Comparison of ENCODE assay signal across 39 cellular contexts in genomic region chr1:26965628-26966027, GRCh38. TPM values are rescaled to one million over a fixed set of nuclear protein-coding genes. Genes with fewer than 3 reads are reported as not detected.
"Had no signal": no experiment of that assay in that cellular context is flagged by ENCODE, and none has a peak within 500 bp of the region (broad histone marks: within the 10 kb centered on the region; RNA-seq: fewer than 3 reads in every experiment).

No MANE protein-coding gene starts in this region.

- DNase-seq: activated CD4-positive, alpha-beta memory T cell treated with anti-CD3 and anti-CD28 coated beads for 36 hours; activated CD4-positive, alpha-beta T cell treated with anti-CD3 and anti-CD28 coated beads for 1 hour; activated CD4-positive, alpha-beta T cell treated with anti-CD3 and anti-CD28 coated beads for 36 hours; activated CD4-positive, alpha-beta T cell treated with anti-CD3 and anti-CD28 coated beads, Interleukin-2, amount 10 ng/mL, durations not matched to agents 24 days and 14 days; activated CD4-positive, alpha-beta T cell treated with anti-CD3 and anti-CD28 coated beads, Interleukin-2, amount 50 U/mL, for 1 hour; activated CD4-positive, alpha-beta T cell treated with anti-CD3 and anti-CD28 coated beads, Interleukin-2, amount 50 U/mL, for 4 hours; activated CD4-positive, CD25-positive, alpha-beta regulatory T cell; activated CD8-positive, alpha-beta memory T cell treated with anti-CD3 and anti-CD28 coated beads, Interleukin-2, amount 50 U/mL, for 4 hours; activated CD8-positive, alpha-beta T cell treated with anti-CD3 and anti-CD28 coated beads for 36 hours; activated effector memory CD4-positive, alpha-beta T cell treated with anti-CD3 and anti-CD28 coated beads, Interleukin-2, amount 50 U/mL, for 16 hours; activated gamma-delta T cell treated with Interleukin-2 at 50 U/mL for 16 hours; activated naive CD4-positive, alpha-beta T cell; activated naive CD4-positive, alpha-beta T cell treated with anti-CD3 and anti-CD28 coated beads for 36 hours; activated naive CD4-positive, alpha-beta T cell treated with anti-CD3 and anti-CD28 coated beads, Interleukin-2, amount 50 U/mL, for 16 hours; activated naive CD8-positive, alpha-beta T cell treated with anti-CD3 and anti-CD28 coated beads for 36 hours; activated T-cell treated with anti-CD3 and anti-CD28 coated beads for 4 hours; activated T-cell treated with anti-CD3 and anti-CD28 coated beads, Interleukin-2, amount 50 U/mL, for 1 hour; activated T-cell treated with anti-CD3 and anti-CD28 coated beads, Interleukin-2, amount 50 U/mL, for 4 hours; activated T-cell treated with anti-CD3 and anti-CD28 coated beads, Interleukin-2, amount 50 U/mL, for 72 hours; adrenal gland; amniotic stem cell; aorta; body of pancreas; brain microvascular endothelial cell; central memory CD4-positive, alpha-beta T cell; T-helper 1 cell; T-helper 2 cell; T-helper 9 cell; WERI-Rb-1 had no signal

- ATAC-seq: activated CD4-positive, alpha-beta T cell treated with anti-CD3 and anti-CD28 coated beads for 36 hours; activated CD4-positive, CD25-positive, alpha-beta regulatory T cell treated with anti-CD3 and anti-CD28 coated beads, Interleukin-2, amount 50 U/mL, for 24 hours; activated CD8-positive, alpha-beta T cell treated with anti-CD3 and anti-CD28 coated beads for 36 hours; activated T-cell treated with anti-CD3 and anti-CD28 coated beads, Interleukin-2, amount 50 U/mL, for 4 hours; activated T-cell treated with anti-CD3 and anti-CD28 coated beads, Interleukin-2, amount 50 U/mL, for 72 hours; activated T-helper 17 cell treated with anti-CD3 and anti-CD28 coated beads, Interleukin-2, amount 50 U/mL, for 72 hours; body of pancreas; WTC11 had no signal

- H3K36me3 ChIP-seq: adrenal gland, brain microvascular endothelial cell, breast epithelium, WERI-Rb-1 had no signal

- FAIRE-seq: astrocyte, TTC549 had no signal

- H3K4me1 ChIP-seq: adrenal gland had no signal

- H3K4me3 ChIP-seq: adrenal gland, body of pancreas, breast epithelium had no signal

- H3K27me3 ChIP-seq: adrenal gland, body of pancreas, brain microvascular endothelial cell, breast epithelium had no signal

- H3K27ac ChIP-seq: adrenal gland, body of pancreas, brain microvascular endothelial cell, breast epithelium, WERI-Rb-1 had no signal

- H3K9me3 ChIP-seq: adrenal gland, body of pancreas, breast epithelium had no signal

RNA-seq across cellular contexts. Expression of gene KDF1, which starts 5.4 kb away (rescaled TPM):
- total RNA-seq: activated CD4-positive, alpha-beta memory T cell treated with anti-CD3 and anti-CD28 coated beads for 36 hours; activated CD4-positive, alpha-beta T cell treated with anti-CD3 and anti-CD28 coated beads, Interleukin-2, amount 10 ng/mL, durations not matched to agents 24 days and 14 days; activated T-cell treated with anti-CD3 and anti-CD28 coated beads, Interleukin-2, amount 50 U/mL, for 4 hours; activated T-helper 1 cell treated with anti-CD3 and anti-CD28 coated beads, Interleukin-12 subunit alpha, Interleukin-12 subunit beta, Interleukin-2, Interleukin-4 antibody, amounts not matched to agents 30 ng/mL and 10 ng/mL and 1 ng/mL, durations not matched to agents 14 hours and 24 hours and 36 hours; activated T-helper 17 cell treated with anti-CD3 and anti-CD28 coated beads, Interleukin-2, amount 50 U/mL, for 72 hours; aorta; cardiac septum; cerebellum had no signal

RNA-seq across cellular contexts. Expression of gene TRNP1, which starts 27.9 kb away (rescaled TPM):
- total RNA-seq: activated T-helper 17 cell treated with anti-CD3 and anti-CD28 coated beads, Interleukin-2, amount 50 U/mL, for 72 hours had no signal

RNA-seq across cellular contexts. Expression of gene TENT5B, which starts 47.0 kb away (rescaled TPM):
- total RNA-seq: activated CD4-positive, alpha-beta memory T cell treated with anti-CD3 and anti-CD28 coated beads for 36 hours; activated CD4-positive, alpha-beta T cell treated with anti-CD3 and anti-CD28 coated beads for 36 hours; activated CD4-positive, alpha-beta T cell treated with anti-CD3 and anti-CD28 coated beads, Interleukin-2, amount 10 ng/mL, durations not matched to agents 24 days and 14 days; activated CD8-positive, alpha-beta memory T cell treated with anti-CD3 and anti-CD28 coated beads for 36 hours; activated CD8-positive, alpha-beta T cell treated with anti-CD3 and anti-CD28 coated beads for 36 hours; activated naive CD4-positive, alpha-beta T cell treated with anti-CD3 and anti-CD28 coated beads for 36 hours; activated naive CD8-positive, alpha-beta T cell treated with anti-CD3 and anti-CD28 coated beads for 36 hours; activated T-helper 1 cell treated with anti-CD3 and anti-CD28 coated beads, Interleukin-12 subunit alpha, Interleukin-12 subunit beta, Interleukin-2, Interleukin-4 antibody, amounts not matched to agents 30 ng/mL and 10 ng/mL and 1 ng/mL, durations not matched to agents 14 hours and 24 hours and 36 hours; activated T-helper 17 cell treated with anti-CD3 and anti-CD28 coated beads, Interleukin-2, amount 50 U/mL, for 72 hours had no signal

RNA-seq across cellular contexts. Expression of gene NR0B2, which starts 51.9 kb away (rescaled TPM):
- total RNA-seq: activated CD4-positive, alpha-beta memory T cell treated with anti-CD3 and anti-CD28 coated beads for 36 hours; activated CD4-positive, alpha-beta T cell treated with anti-CD3 and anti-CD28 coated beads for 36 hours; activated CD4-positive, alpha-beta T cell treated with anti-CD3 and anti-CD28 coated beads, Interleukin-2, amount 10 ng/mL, durations not matched to agents 24 days and 14 days; activated CD8-positive, alpha-beta memory T cell treated with anti-CD3 and anti-CD28 coated beads for 36 hours; activated CD8-positive, alpha-beta T cell treated with anti-CD3 and anti-CD28 coated beads for 36 hours; activated naive CD4-positive, alpha-beta T cell treated with anti-CD3 and anti-CD28 coated beads for 36 hours; activated naive CD8-positive, alpha-beta T cell treated with anti-CD3 and anti-CD28 coated beads for 36 hours; activated T-cell treated with anti-CD3 and anti-CD28 coated beads, Interleukin-2, amount 50 U/mL, for 4 hours; activated T-cell treated with anti-CD3 and anti-CD28 coated beads, Interleukin-2, amount 50 U/mL, for 72 hours; activated T-helper 1 cell treated with anti-CD3 and anti-CD28 coated beads, Interleukin-12 subunit alpha, Interleukin-12 subunit beta, Interleukin-2, Interleukin-4 antibody, amounts not matched to agents 30 ng/mL and 10 ng/mL and 1 ng/mL, durations not matched to agents 14 hours and 24 hours and 36 hours; activated T-helper 17 cell treated with anti-CD3 and anti-CD28 coated beads, Interleukin-2, amount 50 U/mL, for 72 hours; aorta; astrocyte; breast epithelium; cerebellum; WTC11 had no signal
